In genomic region chr18:66694857-66695256, GRCh38 we compare ENCODE assay signal across 29 cellular contexts.
"Had no signal": no experiment of that assay in that cellular context is flagged by ENCODE, and none has a peak within 500 bp of the region (broad histone marks: within the 10 kb centered on the region; RNA-seq: fewer than 3 reads in every experiment).

No MANE protein-coding gene starts in this region.

- DNase-seq: hypothalamus; immature natural killer cell; kidney; left colon; left lung; lower lobe of right lung; mammary epithelial cell; mesenchymal stem cell; naive thymus-derived CD8-positive, alpha-beta T cell; nucleus accumbens; pancreas; posterior cingulate gyrus; retina; right cardiac atrium; stimulated activated CD4-positive, alpha-beta T cell treated with anti-CD3 and anti-CD28 coated beads, Interleukin-12 subunit alpha, Interleukin-12 subunit beta, amount 100 ng/mL, for 4 hours; stimulated activated CD4-positive, alpha-beta T cell treated with anti-CD3 and anti-CD28 coated beads, Interleukin-15, amount 100 ng/mL, for 24 hours; stimulated activated CD4-positive, alpha-beta T cell treated with anti-CD3 and anti-CD28 coated beads, Interleukin-4, amount 100 ng/mL, for 24 hours; stimulated activated naive CD4-positive, alpha-beta T cell; tibial artery; trophoblast cell; upper lobe of right lung had no signal

- H3K9me3 ChIP-seq: left lung, lower lobe of right lung, pancreas, prostate gland, suprapubic skin, thoracic aorta, tibial artery, upper lobe of right lung had no signal

- H3K27ac ChIP-seq: left lung, lower lobe of right lung, pancreas, prostate gland, skin epidermis, suprapubic skin, thoracic aorta, tibial artery, upper lobe of right lung had no signal

- ATAC-seq: left colon; left lung; lower lobe of right lung; naive thymus-derived CD8-positive, alpha-beta T cell; pancreas; right cardiac atrium; sciatic nerve; stimulated activated effector memory CD8-positive, alpha-beta T cell treated with anti-CD3 and anti-CD28 coated beads, Interleukin-12 subunit alpha, Interleukin-12 subunit beta, amount 100 ng/mL, for 72 hours; upper lobe of right lung had no signal

- H3K27me3 ChIP-seq: left lung, pancreas, suprapubic skin, tibial artery, upper lobe of right lung had no signal

- FAIRE-seq: islet of Langerhans, urothelium cell line had no signal

- H3K4me1 ChIP-seq: left lung, lower lobe of right lung, pancreas, prostate gland, suprapubic skin, tibial artery, upper lobe of right lung had no signal

- H3K36me3 ChIP-seq: left lung, lower lobe of right lung, pancreas, prostate gland, suprapubic skin, thoracic aorta, tibial artery, upper lobe of right lung had no signal

- H3K4me3 ChIP-seq: left lung, lower lobe of right lung, pancreas, prostate gland, skin epidermis, suprapubic skin, thoracic aorta, tibial artery, upper lobe of right lung had no signal
